In the genomic region with DNA sequence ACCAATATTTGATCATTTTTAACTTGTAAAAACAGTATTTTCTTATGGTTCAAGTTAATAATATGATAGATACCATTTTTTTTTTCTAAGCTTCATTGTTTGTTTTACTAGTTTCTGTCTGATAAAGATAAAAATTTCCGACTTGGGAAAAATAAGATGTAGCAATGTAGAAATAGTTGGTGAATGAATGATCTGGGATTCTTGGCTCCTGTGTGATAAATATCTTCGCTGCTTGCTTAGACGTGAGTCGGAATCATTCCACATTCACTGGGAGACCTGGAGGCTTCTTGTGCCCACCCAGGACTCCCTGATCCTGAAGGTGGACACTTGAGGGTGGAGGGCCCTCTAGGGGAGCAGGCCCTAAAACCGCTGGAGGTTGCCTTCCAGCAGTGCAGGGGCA, we compare ENCODE assay signal across 21 cellular contexts. TPM values are rescaled to one million over a fixed set of nuclear protein-coding genes. Genes with fewer than 3 reads are reported as not detected.
DNase-seq lines count a peak whose midpoint lies in the region; ATAC-seq, FAIRE-seq and TF ChIP-seq lines count a peak whose summit lies in the region.
"Had no signal": no experiment of that assay in that cellular context is flagged by ENCODE, and none has a peak within 500 bp of the region (broad histone marks: within the 10 kb centered on the region; RNA-seq: fewer than 3 reads in every experiment).

No MANE protein-coding gene starts in this region.

- H3K79me2 ChIP-seq in HepG2 (ENCODE audit: insufficient read depth, low read length) (no peaks in the 10 kb centered on the region), OCI-LY7 (ENCODE audit: insufficient read depth, low read depth, low read length) (no peaks in the 10 kb centered on the region)

- no peaks in the 10 kb centered on the region for H3K27me3 ChIP-seq in HepG2 (ENCODE audit: control insufficient read depth in 1 of 2, insufficient read depth in 2 of 2, low read length in 2 of 2)
- H3K27me3 ChIP-seq: BLaER1 treated with 17β-estradiol and CSF1 and Interleukin-3, amounts not matched to agents 10 nM and 100 nM had no signal

- WGBS in HepG2 (ENCODE audit: low lambda C conversion rate), result 89% methylated on average over 5 of the region's 5 CpGs

- no peaks in the 10 kb centered on the region for H3K9me2 ChIP-seq in OCI-LY7 (ENCODE audit: insufficient read depth, low read length)

- H3K36me3 ChIP-seq in HepG2 (replicated peaks in 1 of 2; ENCODE audit: control insufficient read depth in 1 of 2, insufficient read depth in 2 of 2, low read length in 2 of 2), result peaks cover 0 to 2% of the 10 kb centered on the region in 2 experiments; a peak in 1 of 5 replicates
- peaks cover 9% of the 10 kb centered on the region; the same call in 1 of the 2 replicates for H3K36me3 ChIP-seq in OCI-LY7 (ENCODE audit: insufficient read depth, low read length)

- BruUV-seq in HepG2 (replicated peaks; lab: Mats Ljungman, UMichigan) (no TSS peak), OCI-LY7 (replicated peaks; lab: Mats Ljungman, UMichigan) (no TSS peak)

- DNase-seq in fibroblast of mammary gland (ENCODE audit: low read depth), result peak; percentile 10
- DNase-seq in nephron progenitor cell, result no peak
- no peak for DNase-seq in HepG2 (ENCODE audit: low spot score)
- DNase-seq in OCI-LY7 (ENCODE audit: low spot score), result no peak
- DNase-seq in NCI-H446 (lab: John Stamatoyannopoulos, UW), result no peak
- no peak for DNase-seq in activated CD8-positive, alpha-beta memory T cell treated with anti-CD3 and anti-CD28 coated beads for 24 hours
- DNase-seq: DND-41, HCEC 1CT, NCI-H1048, NCI-H1436 treated with DMSO at 0.1 percent for 48 hours, NCI-H2029 treated with DMSO at 0.1 percent for 48 hours, NCI-H510A treated with DMSO at 0.1 percent for 48 hours, SHP77 treated with DMSO at 0.1 percent for 48 hours had no signal

- H3K4me1 ChIP-seq in HepG2 (ENCODE audit: insufficient read depth, low read length) (no peaks in the 10 kb centered on the region), OCI-LY7 (ENCODE audit: insufficient read depth, low read length, poor library complexity, severe bottlenecking) (no peaks in the 10 kb centered on the region)
- H3K4me1 ChIP-seq: A549; BLaER1 treated with 17β-estradiol and CSF1 and Interleukin-3, amounts not matched to agents 10 nM and 100 nM had no signal

- no peaks in the 10 kb centered on the region for H4K20me1 ChIP-seq in HepG2 (ENCODE audit: insufficient read depth, low read length)
- H4K20me1 ChIP-seq in OCI-LY7 (ENCODE audit: insufficient read depth, low read length), result no peaks in the 10 kb centered on the region

- TF ChIP-seq EP300 in HepG2 (IDR thresholded peaks at IDR 0.05; ENCODE audit: low read depth in 2 of 2, low read length in 2 of 2) (no peak), HepG2 (CRISPR knock-in tag; IDR thresholded peaks at IDR 0.05; ENCODE audit: borderline replicate concordance) (no peak)

- H3K4me3 ChIP-seq in fibroblast of mammary gland (ENCODE audit: control insufficient read depth, low read depth, low read length) (no peak overlapping the region), HepG2 (replicated peaks in 1 of 3; ENCODE audit: insufficient read depth in 1 of 3, low read depth in 2 of 3, low read length in 3 of 3) (no peak overlapping the region), OCI-LY7 (ENCODE audit: low read depth, low read length, poor library complexity, severe bottlenecking) (no peak overlapping the region)
- H3K4me3 ChIP-seq: A549; BLaER1 treated with 17β-estradiol and CSF1 and Interleukin-3, amounts not matched to agents 10 nM and 100 nM; K562 had no signal

- H3K4me1 Mint-ChIP-seq in nephron progenitor cell, result peaks cover 25% of the 10 kb centered on the region

- no peak overlapping the region for H3K9ac ChIP-seq in HepG2 (ENCODE audit: insufficient read depth, low read depth, low read length)
- H3K9ac ChIP-seq: BLaER1 treated with 17β-estradiol and CSF1 and Interleukin-3, amounts not matched to agents 10 nM and 100 nM had no signal

- no peak overlapping the region for H3K4me2 ChIP-seq in HepG2 (ENCODE audit: low read depth, low read length)
- no peak overlapping the region for H3K4me2 ChIP-seq in OCI-LY7 (ENCODE audit: low read length)
- H3K4me2 ChIP-seq: A549; BLaER1 treated with 17β-estradiol and CSF1 and Interleukin-3, amounts not matched to agents 10 nM and 100 nM had no signal

- peak overlapping the region; percentile 17 for H3K27ac Mint-ChIP-seq in nephron progenitor cell

- no peak for FAIRE-seq in HepG2 (lab: Jason Lieb, UNC)
- FAIRE-seq: A549, G401.6, HTR-8/SVneo, K562 had no signal

- TF ChIP-seq POLR2A in HepG2 (IDR thresholded peaks at IDR 0.05; ENCODE audit: insufficient read depth in 1 of 2, low read depth in 2 of 2, low read length in 2 of 2), result no peak

- no peaks in the 10 kb centered on the region for H3K9me3 Mint-ChIP-seq in nephron progenitor cell

- H3K9me3 ChIP-seq in HepG2 (ENCODE audit: low read length), result no peaks in the 10 kb centered on the region
- H3K9me3 ChIP-seq in OCI-LY7 (ENCODE audit: low read length), result no peaks in the 10 kb centered on the region
- H3K9me3 ChIP-seq: A549; BLaER1 treated with 17β-estradiol and CSF1 and Interleukin-3, amounts not matched to agents 10 nM and 100 nM had no signal

- intact Hi-C loops in HepG2 (cut with micrococcal nuclease; ENCODE audit: unreplicated experiment) (no loop called here), OCI-LY7 (cut with micrococcal nuclease; ENCODE audit: unreplicated experiment) (no loop called here)

- no peaks in the 10 kb centered on the region for H3K27me3 Mint-ChIP-seq in nephron progenitor cell (ENCODE audit: low read depth, poor library complexity)

- H3K4me3 Mint-ChIP-seq in nephron progenitor cell, result no peak overlapping the region

- peaks cover 7% of the 10 kb centered on the region for H3K36me3 Mint-ChIP-seq in nephron progenitor cell (ENCODE audit: low read depth)

- H2AFZ ChIP-seq in HepG2 (ENCODE audit: low read length) (no peak overlapping the region), OCI-LY7 (ENCODE audit: low read length) (no peak overlapping the region)

- no peak for TF ChIP-seq RAD21 in HepG2 (CRISPR knock-in tag; IDR thresholded peaks at IDR 0.05)

- TF ChIP-seq CTCF in C4-2B (conservative IDR thresholded peaks at IDR 0.05), result no peak
- no peak for TF ChIP-seq CTCF in VCaP (conservative IDR thresholded peaks at IDR 0.05)
- no peak for TF ChIP-seq CTCF in fibroblast of mammary gland (conservative IDR thresholded peaks at IDR 0.05; ENCODE audit: control insufficient read depth, insufficient read depth, low read depth, low read length)
- no peak for TF ChIP-seq CTCF in nephron progenitor cell (IDR thresholded peaks at IDR 0.05)
- TF ChIP-seq CTCF in HepG2 (CRISPR knock-in tag; IDR thresholded peaks at IDR 0.05), result no peak
- no peak for TF ChIP-seq CTCF in OCI-LY7 (conservative IDR thresholded peaks at IDR 0.05; ENCODE audit: low read length)

- in situ Hi-C loops in HepG2 (cut with HindIII; ENCODE audit: extremely low pct_ligation_motif_present, low pct_unique_long_range_greater_than_20kb), result no loop called here

- H3K27ac ChIP-seq in C4-2B (peak overlapping the region; percentile 55; the same call in 1 of the 2 replicates), VCaP (peak overlapping the region; percentile 39), HepG2 (ENCODE audit: extremely low read length, insufficient read depth, low read length) (no peak overlapping the region), OCI-LY7 (ENCODE audit: low read depth, low read length, poor library complexity, severe bottlenecking) (no peak overlapping the region)
- H3K27ac ChIP-seq: A549; BLaER1 treated with 17β-estradiol and CSF1 and Interleukin-3, amounts not matched to agents 10 nM and 100 nM; HL-60 had no signal

- CTCF ChIA-PET in HepG2 (lab: Yijun Ruan, JAX; ENCODE audit: low intra/inter-chr PET ratio, low total read pairs) (no interaction called here), OCI-LY7 (lab: Charles Lee; ENCODE audit: unreplicated experiment) (no interaction called here)

- POLR2A ChIA-PET in HepG2 (lab: Yijun Ruan, JAX), result no interaction called here
- POLR2A ChIA-PET in OCI-LY7 (lab: Charles Lee), result interaction anchor here (0.6 to 1.0 kb wide), 2 partner anchors 8 to 13 kb away, joined by 3 read pairs; no protein-coding TSS in a partner anchor

- no peak for ATAC-seq in HepG2
- ATAC-seq: A549, K562 had no signal

TF ChIP-seq in HepG2, 621 proteins besides CTCF, POLR2A, EP300 and RAD21 (continues in another document):
- no peak for TF ChIP-seq ARHGAP35 (CRISPR knock-in tag; IDR thresholded peaks at IDR 0.05; ENCODE audit: borderline replicate concordance)
- no peak for TF ChIP-seq ZFP62 (CRISPR knock-in tag; IDR thresholded peaks at IDR 0.05)
- TF ChIP-seq KDM5A (IDR thresholded peaks at IDR 0.05; ENCODE audit: borderline replicate concordance, low read length), result no peak
- TF ChIP-seq WIZ (CRISPR knock-in tag; IDR thresholded peaks at IDR 0.05), result no peak
- TF ChIP-seq ZFP36L2 (CRISPR knock-in tag; IDR thresholded peaks at IDR 0.05), result no peak
- no peak for TF ChIP-seq SNAPC2 (CRISPR knock-in tag; IDR thresholded peaks at IDR 0.05)

RNA-seq across cellular contexts. Expression of a gene that starts 47.9 kb away (rescaled TPM):
- 39.0 and 39.3 TPM in 2 replicates for total RNA-seq in HepG2 (2016; rRNA removed; fragmentation: Illumina TruSeq; extraction: Trizol)
- total RNA-seq in HepG2 (2016; cell fraction: cytosol; rRNA removed; fragmentation: Illumina TruSeq; extraction: Trizol; ENCODE audit: low read depth), result 14.3 and 19.7 TPM in 2 replicates
- 36.2 and 37.3 TPM in 2 replicates for total RNA-seq in HepG2 (2016; cell fraction: insoluble cytoplasmic fraction; rRNA removed; fragmentation: Illumina TruSeq; extraction: Trizol)
- 16.3 and 16.7 TPM in 2 replicates for total RNA-seq in HepG2 (2016; cell fraction: membrane; rRNA removed; fragmentation: Illumina TruSeq; extraction: Trizol)
- total RNA-seq in HepG2 (2016; cell fraction: nucleus; rRNA removed; fragmentation: Illumina TruSeq; extraction: Trizol), result 81.7 and 97.8 TPM in 2 replicates
- polyA plus RNA-seq in HepG2 (2011; rRNA removed), result 18.5 and 22.5 TPM in 2 replicates
- polyA plus RNA-seq in HepG2 (2011; cell fraction: cytosol; rRNA removed), result 17.4 and 17.6 TPM in 2 replicates
- polyA plus RNA-seq in HepG2 (2011; cell fraction: nucleus; rRNA removed), result 20.8 and 22.3 TPM in 2 replicates
- polyA plus RNA-seq in HepG2 (2012), result 15.6 and 21.6 TPM in 2 replicates
- 6.5 and 6.8 TPM in 2 replicates for polyA plus RNA-seq in HepG2 (2016; cell fraction: cytosol; fragmentation: Illumina TruSeq; extraction: Trizol; ENCODE audit: low read depth)
- 20.1 and 23.1 TPM in 2 replicates for polyA plus RNA-seq in HepG2 (2016; cell fraction: insoluble cytoplasmic fraction; fragmentation: Illumina TruSeq; extraction: Trizol; ENCODE audit: low read depth)
- polyA plus RNA-seq in HepG2 (2016; cell fraction: membrane; fragmentation: Illumina TruSeq; extraction: Trizol; ENCODE audit: low read depth), result 6.3 and 7.1 TPM in 2 replicates
- 11.9 and 13.5 TPM in 2 replicates for polyA plus RNA-seq in HepG2 (2016; cell fraction: nucleus; fragmentation: Illumina TruSeq; extraction: Trizol; ENCODE audit: insufficient read depth, low read depth)
- polyA minus RNA-seq in HepG2 (2011; rRNA and poly(A)+ RNA removed; ENCODE audit: low replicate concordance), result 58.5 and 59.7 TPM in 2 replicates
- 32.6 and 41.7 TPM in 2 replicates for polyA minus RNA-seq in HepG2 (2011; cell fraction: cytosol; rRNA and poly(A)+ RNA removed)
- polyA minus RNA-seq in HepG2 (2011; cell fraction: nucleus; rRNA and poly(A)+ RNA removed), result 256 and 272 TPM in 2 replicates
- 75.1 and 83.4 TPM in 2 replicates for total RNA-seq in OCI-LY7 (2014; rRNA removed; shearing (Covaris generic))
- 93.2 and 98.8 TPM in 2 replicates for total RNA-seq in OCI-LY7 (2022)

Comparison
In these comparisons a context has a peak if more than half of its experiments do, and no peak if none do; other contexts are left out.
1. H3K27ac ChIP-seq: peak in C4-2B (single experiment) and VCaP (single experiment); none in HepG2 (single experiment) and OCI-LY7 (single experiment).